In genomic region chr12:54658306-54659264, GRCh38 we compare ENCODE assay signal across 8 cellular contexts. TPM values are rescaled to one million over a fixed set of nuclear protein-coding genes. Genes with fewer than 3 reads are reported as not detected.
DNase-seq lines count a peak whose midpoint lies in the region; ATAC-seq and TF ChIP-seq lines count a peak whose summit lies in the region.

No MANE protein-coding gene starts in this region.

- no peaks in the 10 kb centered on the region for H3K27me3 ChIP-seq in brain microvascular endothelial cell (replicated peaks)

- ATAC-seq in GM21367 (IDR thresholded peaks at IDR 0.05; ENCODE audit: unreplicated experiment) (peak; percentile 87), natural killer cell (peak; percentile 49 to 73 (median 61)), GM21576 (IDR thresholded peaks at IDR 0.05; ENCODE audit: unreplicated experiment) (no peak)

- in situ Hi-C loops in brain microvascular endothelial cell (cut with HindIII; ENCODE audit: low pct_ligation_motif_present, low sequenced_read_pairs) = no loop called here

- no peaks in the 10 kb centered on the region for H3K9me3 Mint-ChIP-seq in natural killer cell

- H3K4me1 Mint-ChIP-seq in natural killer cell = no peaks in the 10 kb centered on the region

- intact Hi-C loops in natural killer cell (cut with micrococcal nuclease) = no loop called here

- H3K4me3 ChIP-seq in brain microvascular endothelial cell (ENCODE audit: low read depth, low read length) = no peak overlapping the region

- H3K27ac Mint-ChIP-seq in natural killer cell = no peak overlapping the region

- TF ChIP-seq CTCF in brain microvascular endothelial cell (IDR thresholded peaks at IDR 0.05; ENCODE audit: low read depth, low read length, missing control alignments) = peak; percentile 72
- peak; percentile 54 for TF ChIP-seq CTCF in natural killer cell (IDR thresholded peaks at IDR 0.05)

- H3K27me3 Mint-ChIP-seq in natural killer cell (ENCODE audit: low read depth in 2 of 2) = peaks cover 8 to 28% of the 10 kb centered on the region in 2 donors

- no peaks in the 10 kb centered on the region for H3K36me3 ChIP-seq in brain microvascular endothelial cell (replicated peaks)

- no peaks in the 10 kb centered on the region for H3K36me3 Mint-ChIP-seq in natural killer cell

- peak; percentile 82 for DNase-seq in DMS53 (lab: John Stamatoyannopoulos, UW)
- peak; percentile 35 for DNase-seq in HuH-7.5 (ENCODE audit: low spot score)
- peak; percentile 23 to 27 for DNase-seq in SW 1271 (lab: John Stamatoyannopoulos, UW)
- peak; percentile 34 for DNase-seq in brain microvascular endothelial cell
- no peak for DNase-seq in natural killer cell
- no peak for DNase-seq in amygdala (lab: John Stamatoyannopoulos, UW)

- H3K27ac ChIP-seq in brain microvascular endothelial cell = no peak overlapping the region

- H3K4me3 Mint-ChIP-seq in natural killer cell = no peak overlapping the region

RNA-seq across cellular contexts. Expression of gene DCD, which starts 10.4 kb away (rescaled TPM):
- not detected for total RNA-seq in natural killer cell

RNA-seq across cellular contexts. Expression of gene LACRT, which starts 23.9 kb away (rescaled TPM):
- not detected for total RNA-seq in natural killer cell

Comparison
In these comparisons a context has a peak if more than half of its experiments do, and no peak if none do; other contexts are left out.
1. DNase-seq: peak in DMS53 (single experiment), HuH-7.5 (single experiment), SW 1271 (2 of 2) and brain microvascular endothelial cell (single experiment); none in natural killer cell (single experiment) and amygdala (0 of 56).